ENCODE assay signal across 14 cellular contexts in the genomic region with DNA sequence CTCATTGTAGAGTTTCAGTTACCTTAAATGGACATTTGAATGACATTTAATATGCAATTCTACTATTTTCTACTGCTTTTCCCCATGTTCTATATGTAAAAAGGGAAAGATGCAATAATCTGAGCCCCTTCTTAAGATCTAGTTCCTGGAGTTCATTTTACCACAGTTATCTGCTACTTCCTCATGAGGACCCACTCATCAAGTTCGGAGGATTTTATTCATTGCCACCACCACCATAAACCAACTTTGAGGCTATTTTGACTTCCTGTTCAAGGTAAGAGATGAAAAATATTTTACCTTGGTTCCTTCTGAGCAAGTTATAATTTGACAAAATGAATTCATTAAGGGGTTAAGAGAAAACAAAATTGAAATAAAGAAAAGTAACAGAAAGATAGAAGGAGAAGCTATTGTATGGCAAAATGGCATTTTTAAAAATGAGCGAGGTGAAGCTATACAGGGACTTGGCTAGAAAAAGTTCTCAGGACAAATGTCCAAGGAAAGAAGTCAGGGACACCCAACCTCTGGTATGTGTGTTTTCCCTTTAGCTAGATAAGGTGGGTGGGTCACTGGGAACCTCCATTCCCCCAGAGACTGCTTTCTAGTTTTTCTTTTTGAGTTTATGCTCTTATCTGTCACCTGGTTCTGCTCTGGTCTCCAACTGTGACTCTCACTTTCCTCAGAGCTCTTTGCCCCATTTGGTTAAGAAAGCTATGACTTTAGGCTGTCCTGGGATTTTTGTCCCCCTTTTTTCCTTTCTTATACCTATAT.
DNase-seq lines count a peak whose midpoint lies in the region; ATAC-seq lines count a peak whose summit lies in the region.
"Had no signal": no experiment of that assay in that cellular context is flagged by ENCODE, and none has a peak within 500 bp of the region (broad histone marks: within the 10 kb centered on the region; RNA-seq: fewer than 3 reads in every experiment).

No MANE protein-coding gene starts in this region.

- no peaks in the 10 kb centered on the region for H3K4me1 ChIP-seq in effector memory CD4-positive, alpha-beta T cell (ENCODE audit: control insufficient read depth, insufficient read depth, low read length, poor library complexity, severe bottlenecking)

- DNase-seq in effector memory CD4-positive, alpha-beta T cell: no peak
- no peak for DNase-seq in cerebellar cortex (ENCODE audit: low spot score)
- no peak for DNase-seq in activated CD4-positive, alpha-beta T cell treated with anti-CD3 and anti-CD28 coated beads, Interleukin-2, amount 50 U/mL, for 4 hours
- DNase-seq: dorsolateral prefrontal cortex, glutamatergic neuron, immature natural killer cell, mammary epithelial cell had no signal

- H3K27me3 ChIP-seq in effector memory CD4-positive, alpha-beta T cell (replicated peaks; ENCODE audit: control insufficient read depth, insufficient read depth, low read length, poor library complexity, severe bottlenecking): no peaks in the 10 kb centered on the region
- H3K27me3 ChIP-seq: dorsolateral prefrontal cortex had no signal

- ATAC-seq in GM18502 (IDR thresholded peaks at IDR 0.05; ENCODE audit: poor library complexity, unreplicated experiment) (peak; percentile 81), GM19351 (IDR thresholded peaks at IDR 0.05; ENCODE audit: unreplicated experiment) (peak; percentile 84), HG02642 (IDR thresholded peaks at IDR 0.05; ENCODE audit: poor library complexity, unreplicated experiment) (peak; percentile 89), HG03378 (IDR thresholded peaks at IDR 0.05; ENCODE audit: unreplicated experiment) (peak; percentile 58), HG02763 (IDR thresholded peaks at IDR 0.05; ENCODE audit: unreplicated experiment) (no peak)
- ATAC-seq: esophagus mucosa had no signal

- no peaks in the 10 kb centered on the region for H3K36me3 ChIP-seq in effector memory CD4-positive, alpha-beta T cell (ENCODE audit: control insufficient read depth, insufficient read depth, low read length)

- no peak overlapping the region for H3K4me3 ChIP-seq in effector memory CD4-positive, alpha-beta T cell (ENCODE audit: insufficient read depth, low read depth, low read length, poor library complexity, severe bottlenecking)
- H3K4me3 ChIP-seq: dorsolateral prefrontal cortex had no signal

- no peaks in the 10 kb centered on the region for H3K9me3 ChIP-seq in effector memory CD4-positive, alpha-beta T cell (ENCODE audit: control insufficient read depth, low read length)

- H3K27ac ChIP-seq in effector memory CD4-positive, alpha-beta T cell (ENCODE audit: insufficient read depth, low read length, poor library complexity, severe bottlenecking): no peak overlapping the region
- H3K27ac ChIP-seq: dorsolateral prefrontal cortex, VCaP had no signal
